ENCODE assay signal across 8 cellular contexts in the genomic region with DNA sequence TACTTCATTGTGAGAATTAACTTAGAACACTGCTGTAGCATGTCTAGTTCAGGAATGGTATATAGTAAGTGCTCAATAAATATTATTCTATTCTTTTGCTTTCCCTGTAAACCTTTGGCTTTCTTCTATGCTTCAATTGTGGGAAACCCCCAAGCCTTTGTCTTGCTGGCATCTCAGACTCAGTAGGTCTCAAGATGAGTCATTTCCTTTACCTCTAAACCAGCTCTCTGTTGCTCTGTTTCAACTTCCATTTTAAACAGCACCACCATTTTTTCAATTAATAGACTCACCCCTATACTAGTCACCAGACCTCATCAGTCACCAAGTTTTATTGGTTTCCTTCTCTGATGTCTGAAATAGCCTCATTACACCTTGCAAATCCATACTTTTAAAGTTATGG. TPM values are rescaled to one million over a fixed set of nuclear protein-coding genes. Genes with fewer than 3 reads are reported as not detected.
DNase-seq lines count a peak whose midpoint lies in the region; ATAC-seq and TF ChIP-seq lines count a peak whose summit lies in the region.

No MANE protein-coding gene starts in this region.

- TF ChIP-seq POLR2A in sigmoid colon (IDR thresholded peaks at IDR 0.05): no peak

- no peak for TF ChIP-seq CTCF in sigmoid colon (IDR thresholded peaks at IDR 0.05)

- H3K9me3 ChIP-seq in sigmoid colon: no peaks in the 10 kb centered on the region

- no peaks in the 10 kb centered on the region for H3K27me3 Mint-ChIP-seq in activated T-cell treated with anti-CD3 and anti-CD28 coated beads, Interleukin-2, amount 50 U/mL, for 24 hours
- H3K27me3 Mint-ChIP-seq in stimulated activated memory B cell treated with anti-CD40 and anti-IgM and Interleukin-4, amounts not matched to agents 10 μg/mL and 1 μg/mL and 100 μg/mL, for 72 hours: no peaks in the 10 kb centered on the region

- H3K4me3 Mint-ChIP-seq in activated T-cell treated with anti-CD3 and anti-CD28 coated beads, Interleukin-2, amount 50 U/mL, for 24 hours: no peak overlapping the region
- H3K4me3 Mint-ChIP-seq in stimulated activated memory B cell treated with anti-CD40 and anti-IgM and Interleukin-4, amounts not matched to agents 10 μg/mL and 1 μg/mL and 100 μg/mL, for 72 hours: no peak overlapping the region

- no peaks in the 10 kb centered on the region for H3K27me3 ChIP-seq in sigmoid colon

- no peaks in the 10 kb centered on the region for H3K36me3 ChIP-seq in sigmoid colon

- no peak for DNase-seq in activated T-cell treated with anti-CD3 and anti-CD28 coated beads, Interleukin-2, amount 50 U/mL, for 24 hours
- DNase-seq in activated T-cell treated with anti-CD3 and anti-CD28 coated beads, Interleukin-2, amount 50 U/mL, for 1 hour: no peak
- DNase-seq in RPMI7951 (ENCODE audit: low read depth) (peak; percentile 3), sigmoid colon (no peak), globus pallidus (ENCODE audit: low spot score) (no peak), NOMO-1 treated with dmso at 0.1 percent for 144 hours (lab: John Stamatoyannopoulos, UW; ENCODE audit: unreplicated experiment) (no peak)

- intact Hi-C loops in sigmoid colon (cut with DNase I): no loop called here

- no peak for TF ChIP-seq EP300 in sigmoid colon (IDR thresholded peaks at IDR 0.05)

- H3K4me3 ChIP-seq in sigmoid colon: no peak overlapping the region

- peak; percentile 99 for ATAC-seq in HG02852 (IDR thresholded peaks at IDR 0.05; ENCODE audit: unreplicated experiment)
- ATAC-seq in stimulated activated memory B cell treated with anti-CD40 and anti-IgM and Interleukin-4, amounts not matched to agents 10 μg/mL and 1 μg/mL and 100 μg/mL, for 72 hours: peak; percentile 73

- H3K4me1 ChIP-seq in sigmoid colon: no peaks in the 10 kb centered on the region

- H3K27ac Mint-ChIP-seq in activated T-cell treated with anti-CD3 and anti-CD28 coated beads, Interleukin-2, amount 50 U/mL, for 24 hours: peak overlapping the region; percentile 90
- H3K27ac Mint-ChIP-seq in stimulated activated memory B cell treated with anti-CD40 and anti-IgM and Interleukin-4, amounts not matched to agents 10 μg/mL and 1 μg/mL and 100 μg/mL, for 72 hours: no peak overlapping the region

- H3K9me3 Mint-ChIP-seq in activated T-cell treated with anti-CD3 and anti-CD28 coated beads, Interleukin-2, amount 50 U/mL, for 24 hours: peaks cover 4% of the 10 kb centered on the region
- no peaks in the 10 kb centered on the region for H3K9me3 Mint-ChIP-seq in stimulated activated memory B cell treated with anti-CD40 and anti-IgM and Interleukin-4, amounts not matched to agents 10 μg/mL and 1 μg/mL and 100 μg/mL, for 72 hours

- H3K36me3 Mint-ChIP-seq in activated T-cell treated with anti-CD3 and anti-CD28 coated beads, Interleukin-2, amount 50 U/mL, for 24 hours (ENCODE audit: low read depth): no peaks in the 10 kb centered on the region
- no peaks in the 10 kb centered on the region for H3K36me3 Mint-ChIP-seq in stimulated activated memory B cell treated with anti-CD40 and anti-IgM and Interleukin-4, amounts not matched to agents 10 μg/mL and 1 μg/mL and 100 μg/mL, for 72 hours

- H3K4me1 Mint-ChIP-seq in activated T-cell treated with anti-CD3 and anti-CD28 coated beads, Interleukin-2, amount 50 U/mL, for 24 hours (ENCODE audit: low read depth): peaks cover 33% of the 10 kb centered on the region
- peaks cover 7% of the 10 kb centered on the region for H3K4me1 Mint-ChIP-seq in stimulated activated memory B cell treated with anti-CD40 and anti-IgM and Interleukin-4, amounts not matched to agents 10 μg/mL and 1 μg/mL and 100 μg/mL, for 72 hours

- H3K27ac ChIP-seq in sigmoid colon: no peak overlapping the region

RNA-seq across cellular contexts. Expression of a gene that starts 43.5 kb away (rescaled TPM):
- total RNA-seq in RPMI7951 (2014; rRNA removed; shearing (Covaris generic)): 9.3 and 12.1 TPM in 2 replicates
- 10 to 100 TPM; 17.2 to 21.4 (median 19.4) TPM for total RNA-seq in sigmoid colon
- 10 to 100 TPM; 18.7 to 20.6 (median 20.4) TPM for polyA plus RNA-seq in sigmoid colon
